In the genomic region with DNA sequence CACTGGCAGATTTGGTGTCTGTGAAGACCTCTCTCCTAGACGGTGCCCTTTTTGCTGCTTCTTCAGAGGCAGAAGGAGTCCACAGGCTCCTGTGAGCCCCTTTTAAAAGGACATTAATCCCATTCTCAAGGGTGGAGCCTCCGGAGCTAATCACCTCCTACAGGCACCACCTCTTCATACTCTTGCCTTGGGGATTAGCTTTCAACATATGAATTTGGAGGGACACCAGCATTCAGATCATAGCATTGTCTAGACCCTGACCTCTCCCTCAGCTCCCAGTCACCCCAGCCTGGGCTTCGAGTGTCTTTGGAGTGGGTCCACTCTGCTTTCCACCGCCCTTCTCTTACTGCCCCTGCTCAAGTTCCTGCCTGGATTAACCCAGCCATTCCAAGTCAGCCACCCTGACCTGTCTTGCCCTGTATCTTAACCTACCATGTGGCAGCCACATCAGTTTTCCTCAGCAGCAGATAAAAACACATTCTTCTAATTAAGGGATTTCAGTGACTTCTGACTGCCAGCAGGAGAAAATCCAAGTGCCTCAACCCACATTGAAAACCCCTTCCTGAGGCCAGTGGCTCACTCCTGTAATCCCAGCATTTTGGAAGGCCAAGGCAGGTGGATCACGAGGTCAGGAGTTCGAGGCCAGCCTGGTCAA, we compare ENCODE assay signal across 14 cellular contexts. TPM values are rescaled to one million over a fixed set of nuclear protein-coding genes. Genes with fewer than 3 reads are reported as not detected.
DNase-seq lines count a peak whose midpoint lies in the region; ATAC-seq and TF ChIP-seq lines count a peak whose summit lies in the region.
"Had no signal": no experiment of that assay in that cellular context is flagged by ENCODE, and none has a peak within 500 bp of the region (broad histone marks: within the 10 kb centered on the region; RNA-seq: fewer than 3 reads in every experiment).

No MANE protein-coding gene starts in this region.

- no peak overlapping the region for H3K27ac ChIP-seq in HEK293 (ENCODE audit: extremely low read depth, low read depth, low read length)

- H3K4me1 ChIP-seq in HEK293 (ENCODE audit: control insufficient read depth, insufficient read depth, low read length) = no peaks in the 10 kb centered on the region

- no peaks in the 10 kb centered on the region for H3K9me3 Mint-ChIP-seq in dendritic cell treated with granulocyte-macrophage colony-stimulating factor and Interleukin-4, amounts not matched to agents 40 ng/mL and 50 ng/mL, for 4 days
- H3K9me3 Mint-ChIP-seq in neural crest cell = no peaks in the 10 kb centered on the region
- H3K9me3 Mint-ChIP-seq: H9 had no signal

- CTCF ChIA-PET in HEK293 (lab: Yijun Ruan, JAX) = interaction anchor here (7.4 kb wide), 1 partner anchor 11 kb away, joined by 55 read pairs; no protein-coding TSS in a partner anchor

- POLR2A ChIA-PET in HEK293 (lab: Yijun Ruan, JAX) = no interaction called here

- H3K27me3 Mint-ChIP-seq in dendritic cell treated with granulocyte-macrophage colony-stimulating factor and Interleukin-4, amounts not matched to agents 40 ng/mL and 50 ng/mL, for 4 days = no peaks in the 10 kb centered on the region
- peaks cover 4% of the 10 kb centered on the region for H3K27me3 Mint-ChIP-seq in neural crest cell (ENCODE audit: low read depth)

- no peaks in the 10 kb centered on the region for H3K9me3 ChIP-seq in HEK293 (ENCODE audit: control insufficient read depth, insufficient read depth, low read depth, low read length)

- no peak overlapping the region for H3K4me3 ChIP-seq in AG10803 (ENCODE audit: low read length)
- H3K4me3 ChIP-seq in HEK293 (ENCODE audit: low read depth, low read length) = no peak overlapping the region

- DNase-seq in AG10803 (ENCODE audit: low read depth) = peak; percentile 31
- no peak for DNase-seq in neural crest cell (ENCODE audit: low read depth, low spot score)
- no peak for DNase-seq in mucosa of gallbladder (ENCODE audit: low spot score)
- no peak for DNase-seq in kidney tubule cell (ENCODE audit: low spot score)
- DNase-seq: COR-L47, H9, NCI-H187, NCI-H226, NCI-H524 treated with DMSO at 0.1 percent for 48 hours, SIG-M5 had no signal

- intact Hi-C loops in dendritic cell treated with granulocyte-macrophage colony-stimulating factor and Interleukin-4, amounts not matched to agents 40 ng/mL and 50 ng/mL, for 4 days (cut with micrococcal nuclease) = no loop called here

- peak overlapping the region; percentile 50 for H3K27ac Mint-ChIP-seq in dendritic cell treated with granulocyte-macrophage colony-stimulating factor and Interleukin-4, amounts not matched to agents 40 ng/mL and 50 ng/mL, for 4 days
- no peak overlapping the region for H3K27ac Mint-ChIP-seq in neural crest cell (ENCODE audit: unreplicated experiment)

- H3K36me3 Mint-ChIP-seq in dendritic cell treated with granulocyte-macrophage colony-stimulating factor and Interleukin-4, amounts not matched to agents 40 ng/mL and 50 ng/mL, for 4 days (ENCODE audit: low read depth) = peaks cover 7% of the 10 kb centered on the region
- H3K36me3 Mint-ChIP-seq in neural crest cell (ENCODE audit: low read depth) = no peaks in the 10 kb centered on the region

- peaks cover 59% of the 10 kb centered on the region for H3K4me1 Mint-ChIP-seq in dendritic cell treated with granulocyte-macrophage colony-stimulating factor and Interleukin-4, amounts not matched to agents 40 ng/mL and 50 ng/mL, for 4 days (ENCODE audit: low read depth)
- peaks cover 2% of the 10 kb centered on the region for H3K4me1 Mint-ChIP-seq in neural crest cell

- TF ChIP-seq CTCF in AG10803 (conservative IDR thresholded peaks at IDR 0.05; ENCODE audit: low read length) (no peak), HEK293 (tag by site-specific recombination; IDR thresholded peaks at IDR 0.05) (no peak), neural crest cell (conservative IDR thresholded peaks at IDR 0.05) (no peak)

- no peak overlapping the region for H3K4me3 Mint-ChIP-seq in dendritic cell treated with granulocyte-macrophage colony-stimulating factor and Interleukin-4, amounts not matched to agents 40 ng/mL and 50 ng/mL, for 4 days
- H3K4me3 Mint-ChIP-seq in neural crest cell = peak overlapping the region; percentile 3
- H3K4me3 Mint-ChIP-seq: H9 had no signal

- ATAC-seq in HG02588 (IDR thresholded peaks at IDR 0.05; ENCODE audit: unreplicated experiment) = no peak

- no peaks in the 10 kb centered on the region for H3K36me3 ChIP-seq in HEK293 (ENCODE audit: control insufficient read depth in 2 of 2, insufficient read depth in 1 of 2, low read length in 2 of 2)

TF ChIP-seq in HEK293, 187 proteins besides CTCF, POLR2A, EP300 and RAD21:
- TF ChIP-seq, protein P1, sequence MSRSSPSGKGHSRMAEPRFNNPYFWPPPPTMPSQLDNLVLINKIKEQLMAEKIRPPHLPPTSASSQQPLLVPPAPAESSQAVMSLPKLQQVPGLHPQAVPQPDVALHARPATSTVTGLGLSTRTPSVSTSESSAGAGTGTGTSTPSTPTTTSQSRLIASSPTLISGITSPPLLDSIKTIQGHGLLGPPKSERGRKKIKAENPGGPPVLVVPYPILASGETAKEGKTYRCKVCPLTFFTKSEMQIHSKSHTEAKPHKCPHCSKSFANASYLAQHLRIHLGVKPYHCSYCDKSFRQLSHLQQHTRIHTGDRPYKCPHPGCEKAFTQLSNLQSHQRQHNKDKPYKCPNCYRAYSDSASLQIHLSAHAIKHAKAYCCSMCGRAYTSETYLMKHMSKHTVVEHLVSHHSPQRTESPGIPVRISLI (tag by site-specific recombination; IDR thresholded peaks at IDR 0.05) = 0 out of 2 replicates have a peak, but pooled peaks have one; percentile 25
- TF ChIP-seq HOXC10 (CRISPR knock-in tag; IDR thresholded peaks at IDR 0.05) = no peak

RNA-seq across cellular contexts. Expression of a gene that starts 6.1 kb away (rescaled TPM):
- total RNA-seq in neural crest cell (999 and 1,068 TPM in 2 replicates), mucosa of gallbladder (263 TPM)

RNA-seq across cellular contexts. Expression of a gene that starts 59.9 kb away (rescaled TPM):
- total RNA-seq in neural crest cell (not detected in 2 replicates), mucosa of gallbladder (1.1 TPM)
- total RNA-seq: A673 had no signal
